8 cellular contexts compared by ENCODE assay signal in the genomic region with DNA sequence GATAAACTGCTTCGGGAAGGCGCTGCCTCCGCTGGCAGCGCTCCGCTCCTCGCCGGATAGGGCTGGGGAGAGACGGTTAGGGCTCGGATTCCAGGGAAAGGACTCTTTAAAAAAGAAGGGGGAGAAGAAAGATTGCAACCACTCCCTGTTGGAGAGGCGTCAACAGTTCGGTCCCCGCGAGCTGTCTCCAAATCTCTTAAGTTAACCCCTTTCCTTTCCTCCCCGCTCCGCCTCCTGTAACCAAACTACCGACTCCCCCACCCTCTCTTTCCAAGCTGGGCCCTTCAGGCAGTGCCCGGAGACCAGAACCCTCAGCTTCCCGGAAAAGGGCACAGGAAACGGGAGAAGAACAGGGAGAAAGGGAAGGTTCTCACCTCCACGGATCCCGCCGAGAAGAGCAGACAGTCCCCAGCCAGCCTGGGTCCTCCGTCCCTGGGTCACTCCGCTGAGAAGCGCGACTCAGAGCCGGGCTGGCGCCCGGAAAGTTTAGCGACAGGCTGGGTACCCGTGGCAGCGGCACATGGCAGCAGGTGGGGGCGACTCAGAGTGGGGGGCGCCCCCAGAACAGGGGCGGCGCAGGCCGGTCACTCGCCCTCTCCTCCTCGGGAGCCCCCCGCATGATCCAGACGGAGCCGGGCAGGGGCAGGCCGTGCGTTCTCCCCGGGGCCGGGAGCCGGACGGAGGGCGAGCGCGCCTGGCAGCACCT. TPM values are rescaled to one million over a fixed set of nuclear protein-coding genes. Genes with fewer than 3 reads are reported as not detected.
A peak's percentile ranks its signal among the peaks of the same experiment; 100 is the strongest.
DNase-seq lines count a peak whose midpoint lies in the region; ATAC-seq and TF ChIP-seq lines count a peak whose summit lies in the region.

No MANE protein-coding gene starts in this region.

- TF ChIP-seq CTCF in KMS-11 (conservative IDR thresholded peaks at IDR 0.05; ENCODE audit: low read depth, low read length) (no peak), fibroblast of pulmonary artery (IDR thresholded peaks at IDR 0.05; ENCODE audit: low read length, missing control alignments) (no peak)

- peak overlapping the region; percentile 52; the same call in 1 of the 2 replicates for H3K9ac ChIP-seq in KMS-11

- H3K4me3 ChIP-seq in GM08714 (ENCODE audit: low read length), result peak overlapping the region; percentile 71
- H3K4me3 ChIP-seq in KMS-11 (IDR thresholded peaks at IDR 0.05; ENCODE audit: insufficient read depth, low read depth, low read length), result no peak overlapping the region
- peak overlapping the region; percentile 66 for H3K4me3 ChIP-seq in fibroblast of pulmonary artery (replicated peaks; ENCODE audit: low read depth, low read length)

- no peak overlapping the region for H3K27ac ChIP-seq in KMS-11

- H2AFZ ChIP-seq in KMS-11 (ENCODE audit: low read depth), result peak overlapping the region; percentile 96

- H3K79me2 ChIP-seq in KMS-11 (ENCODE audit: insufficient read depth, low read depth), result no peaks in the 10 kb centered on the region

- H3K4me1 ChIP-seq in KMS-11 (ENCODE audit: low read depth, poor library complexity, severe bottlenecking), result no peaks in the 10 kb centered on the region

- H3K4me2 ChIP-seq in KMS-11, result peak overlapping the region; percentile 71

- DNase-seq in activated CD4-positive, alpha-beta T cell treated with anti-CD3 and anti-CD28 coated beads, Interleukin-2, amount 50 U/mL, for 48 hours, result peak; percentile 32 to 46
- DNase-seq in fibroblast of pulmonary artery (ENCODE audit: low read depth) (no peak), occipital lobe (lab: John Stamatoyannopoulos, UW) (peak; percentile 34), NCI-H2107 (lab: John Stamatoyannopoulos, UW) (no peak)

- no peaks in the 10 kb centered on the region for H4K20me1 ChIP-seq in KMS-11 (ENCODE audit: insufficient read depth)

- ATAC-seq in GM21619 (IDR thresholded peaks at IDR 0.05; ENCODE audit: unreplicated experiment) (peak; percentile 11), HG03097 (IDR thresholded peaks at IDR 0.05; ENCODE audit: low FRiP score, unreplicated experiment) (no peak)

- H3K36me3 ChIP-seq in KMS-11 (ENCODE audit: insufficient read depth), result no peaks in the 10 kb centered on the region

- H3K27me3 ChIP-seq in KMS-11 (ENCODE audit: insufficient read depth, low read depth), result no peaks in the 10 kb centered on the region

RNA-seq across cellular contexts. Expression of a gene that starts 0.7 kb away (rescaled TPM):
- 0.78 TPM for total RNA-seq in occipital lobe

RNA-seq across cellular contexts. Expression of a gene that starts 57.6 kb away (rescaled TPM):
- 46.5 TPM for total RNA-seq in occipital lobe

Comparison
In these comparisons a context has a peak if more than half of its experiments do, and no peak if none do; other contexts are left out.
1. DNase-seq: peak in activated CD4-positive, alpha-beta T cell treated with anti-CD3 and anti-CD28 coated beads, Interleukin-2, amount 50 U/mL, for 48 hours (2 of 2) and occipital lobe (single experiment); none in fibroblast of pulmonary artery (single experiment) and NCI-H2107 (single experiment).